Comparison of ENCODE assay signal across 1 cellular context in genomic region chr12:118553856-118554504, GRCh38.
TF ChIP-seq lines count a peak whose summit lies in the region.

No MANE protein-coding gene starts in this region.

TF ChIP-seq in H1, 55 proteins besides CTCF, POLR2A, EP300 and RAD21 (continued from another document):
- TF ChIP-seq RNF2 (IDR thresholded peaks at IDR 0.05; ENCODE audit: borderline replicate concordance, low read depth, low read length, missing control alignments, poor library complexity, severe bottlenecking), result no peak
- no peak for TF ChIP-seq RBBP5 (IDR thresholded peaks at IDR 0.05; ENCODE audit: borderline replicate concordance, low read depth, low read length)
- TF ChIP-seq FOSL1 (IDR thresholded peaks at IDR 0.05; ENCODE audit: insufficient read depth, low read depth, low read length), result no peak
- TF ChIP-seq MAFK (IDR thresholded peaks at IDR 0.05; ENCODE audit: low read depth, low read length), result no peak
- TF ChIP-seq, protein P1, sequence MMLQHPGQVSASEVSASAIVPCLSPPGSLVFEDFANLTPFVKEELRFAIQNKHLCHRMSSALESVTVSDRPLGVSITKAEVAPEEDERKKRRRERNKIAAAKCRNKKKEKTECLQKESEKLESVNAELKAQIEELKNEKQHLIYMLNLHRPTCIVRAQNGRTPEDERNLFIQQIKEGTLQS (IDR thresholded peaks at IDR 0.05; ENCODE audit: insufficient read depth, low read depth, low read length), result no peak
